In the genomic region with DNA sequence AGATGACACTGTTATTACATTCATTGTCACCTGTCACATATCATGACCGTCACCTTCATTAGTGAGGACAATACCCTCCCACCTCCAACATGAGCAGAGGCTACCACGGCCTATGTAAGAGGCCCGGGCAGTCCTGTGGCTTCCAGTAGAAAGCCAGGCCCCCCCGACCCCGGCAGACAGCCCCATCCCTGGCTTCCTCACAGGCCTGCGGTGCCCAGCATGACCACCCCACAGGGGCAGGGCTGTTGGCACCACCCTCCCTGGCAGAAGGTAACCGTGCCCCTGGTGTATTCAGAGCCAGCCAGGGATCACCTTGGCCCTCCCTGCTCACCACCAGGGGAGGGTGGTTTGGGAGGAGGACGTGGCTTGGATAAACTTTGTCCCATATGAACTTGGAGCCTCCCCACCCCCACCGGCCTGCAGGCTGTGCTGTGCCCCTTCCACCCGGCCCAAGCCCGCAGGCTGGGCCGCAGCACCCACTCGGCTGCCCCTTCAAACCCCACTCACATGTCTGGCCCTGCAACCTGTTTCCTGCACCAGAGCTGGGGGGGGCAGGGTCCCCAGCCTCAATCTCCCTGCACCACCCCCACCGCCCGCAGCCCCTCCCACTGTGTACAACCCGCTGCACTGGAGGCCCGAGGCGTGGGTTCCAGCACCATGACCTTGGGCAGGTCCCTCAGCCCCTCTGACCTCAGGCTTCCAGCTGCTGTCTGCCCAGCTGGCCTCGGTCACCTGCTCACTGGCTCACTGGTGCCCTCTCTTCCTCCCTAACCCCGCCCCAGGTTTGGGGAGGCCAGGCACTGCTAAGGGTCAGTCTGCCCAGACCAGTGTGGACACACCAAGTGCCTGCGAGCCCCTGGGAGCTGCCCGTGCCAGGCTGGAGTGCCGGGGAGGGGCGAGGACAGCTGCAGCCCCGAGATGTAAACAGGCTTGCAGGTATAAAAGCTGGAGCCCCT, we compare ENCODE assay signal across 1 cellular context.
TF ChIP-seq lines count a peak whose summit lies in the region.

No MANE protein-coding gene starts in this region.

TF ChIP-seq in HepG2, 621 proteins besides CTCF, POLR2A, EP300 and RAD21 (continued from another document and continues in another):
- TF ChIP-seq, protein P1, sequence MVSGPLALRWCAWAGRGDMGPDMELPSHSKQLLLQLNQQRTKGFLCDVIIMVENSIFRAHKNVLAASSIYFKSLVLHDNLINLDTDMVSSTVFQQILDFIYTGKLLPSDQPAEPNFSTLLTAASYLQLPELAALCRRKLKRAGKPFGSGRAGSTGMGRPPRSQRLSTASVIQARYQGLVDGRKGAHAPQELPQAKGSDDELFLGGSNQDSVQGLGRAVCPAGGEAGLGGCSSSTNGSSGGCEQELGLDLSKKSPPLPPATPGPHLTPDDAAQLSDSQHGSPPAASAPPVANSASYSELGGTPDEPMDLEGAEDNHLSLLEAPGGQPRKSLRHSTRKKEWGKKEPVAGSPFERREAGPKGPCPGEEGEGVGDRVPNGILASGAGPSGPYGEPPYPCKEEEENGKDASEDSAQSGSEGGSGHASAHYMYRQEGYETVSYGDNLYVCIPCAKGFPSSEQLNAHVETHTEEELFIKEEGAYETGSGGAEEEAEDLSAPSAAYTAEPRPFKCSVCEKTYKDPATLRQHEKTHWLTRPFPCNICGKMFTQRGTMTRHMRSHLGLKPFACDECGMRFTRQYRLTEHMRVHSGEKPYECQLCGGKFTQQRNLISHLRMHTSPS (CRISPR knock-in tag; IDR thresholded peaks at IDR 0.05; ENCODE audit: low read depth), result peak; percentile 77
- TF ChIP-seq ESRRA (CRISPR knock-in tag; IDR thresholded peaks at IDR 0.05; ENCODE audit: low read depth), result 0 out of 2 replicates have a peak, but pooled peaks have one; percentile 57
- no peak for TF ChIP-seq IRX3 (CRISPR knock-in tag; IDR thresholded peaks at IDR 0.05; ENCODE audit: borderline replicate concordance, low read depth)
- TF ChIP-seq POLR2G (IDR thresholded peaks at IDR 0.05; ENCODE audit: low read depth, low read length), result no peak
- TF ChIP-seq ZSCAN30 (CRISPR knock-in tag; IDR thresholded peaks at IDR 0.05), result no peak
- TF ChIP-seq ZNF678 (CRISPR knock-in tag; IDR thresholded peaks at IDR 0.05), result no peak
- no peak for TF ChIP-seq KLF11 (CRISPR knock-in tag; IDR thresholded peaks at IDR 0.05)
- TF ChIP-seq, protein P2, sequence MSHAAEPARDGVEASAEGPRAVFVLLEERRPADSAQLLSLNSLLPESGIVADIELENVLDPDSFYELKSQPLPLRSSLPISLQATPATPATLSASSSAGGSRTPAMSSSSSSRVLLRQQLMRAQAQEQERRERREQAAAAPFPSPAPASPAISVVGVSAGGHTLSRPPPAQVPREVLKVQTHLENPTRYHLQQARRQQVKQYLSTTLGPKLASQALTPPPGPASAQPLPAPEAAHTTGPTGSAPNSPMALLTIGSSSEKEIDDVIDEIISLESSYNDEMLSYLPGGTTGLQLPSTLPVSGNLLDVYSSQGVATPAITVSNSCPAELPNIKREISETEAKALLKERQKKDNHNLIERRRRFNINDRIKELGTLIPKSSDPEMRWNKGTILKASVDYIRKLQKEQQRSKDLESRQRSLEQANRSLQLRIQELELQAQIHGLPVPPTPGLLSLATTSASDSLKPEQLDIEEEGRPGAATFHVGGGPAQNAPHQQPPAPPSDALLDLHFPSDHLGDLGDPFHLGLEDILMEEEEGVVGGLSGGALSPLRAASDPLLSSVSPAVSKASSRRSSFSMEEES (CRISPR knock-in tag; IDR thresholded peaks at IDR 0.05), result no peak
- TF ChIP-seq, protein P3, sequence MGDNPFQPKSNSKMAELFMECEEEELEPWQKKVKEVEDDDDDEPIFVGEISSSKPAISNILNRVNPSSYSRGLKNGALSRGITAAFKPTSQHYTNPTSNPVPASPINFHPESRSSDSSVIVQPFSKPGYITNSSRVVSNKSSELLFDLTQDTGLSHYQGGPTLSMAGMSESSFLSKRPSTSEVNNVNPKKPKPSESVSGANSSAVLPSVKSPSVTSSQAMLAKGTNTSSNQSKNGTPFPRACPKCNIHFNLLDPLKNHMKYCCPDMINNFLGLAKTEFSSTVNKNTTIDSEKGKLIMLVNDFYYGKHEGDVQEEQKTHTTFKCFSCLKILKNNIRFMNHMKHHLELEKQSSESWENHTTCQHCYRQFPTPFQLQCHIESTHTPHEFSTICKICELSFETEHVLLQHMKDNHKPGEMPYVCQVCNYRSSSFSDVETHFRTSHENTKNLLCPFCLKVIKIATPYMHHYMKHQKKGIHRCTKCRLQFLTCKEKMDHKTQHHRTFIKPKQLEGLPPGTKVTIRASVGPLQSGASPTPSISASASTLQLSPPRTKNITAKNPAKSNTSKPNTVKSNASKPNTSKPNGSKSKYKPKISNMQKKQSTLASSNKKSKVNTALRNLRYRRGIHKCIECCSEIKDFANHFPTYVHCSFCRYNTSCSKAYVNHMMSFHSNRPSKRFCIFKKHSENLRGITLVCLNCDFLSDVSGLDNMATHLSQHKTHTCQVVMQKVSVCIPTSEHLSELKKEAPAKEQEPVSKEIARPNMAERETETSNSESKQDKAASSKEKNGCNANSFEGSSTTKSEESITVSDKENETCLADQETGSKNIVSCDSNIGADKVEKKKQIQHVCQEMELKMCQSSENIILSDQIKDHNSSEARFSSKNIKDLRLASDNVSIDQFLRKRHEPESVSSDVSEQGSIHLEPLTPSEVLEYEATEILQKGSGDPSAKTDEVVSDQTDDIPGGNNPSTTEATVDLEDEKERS (CRISPR knock-in tag; IDR thresholded peaks at IDR 0.05), result no peak
- TF ChIP-seq ZNF605 (CRISPR knock-in tag; IDR thresholded peaks at IDR 0.05), result peak; percentile 42; the same call in 1 of the 2 replicates
- no peak for TF ChIP-seq ZBTB38 (CRISPR knock-in tag; IDR thresholded peaks at IDR 0.05)
- TF ChIP-seq, protein P4, sequence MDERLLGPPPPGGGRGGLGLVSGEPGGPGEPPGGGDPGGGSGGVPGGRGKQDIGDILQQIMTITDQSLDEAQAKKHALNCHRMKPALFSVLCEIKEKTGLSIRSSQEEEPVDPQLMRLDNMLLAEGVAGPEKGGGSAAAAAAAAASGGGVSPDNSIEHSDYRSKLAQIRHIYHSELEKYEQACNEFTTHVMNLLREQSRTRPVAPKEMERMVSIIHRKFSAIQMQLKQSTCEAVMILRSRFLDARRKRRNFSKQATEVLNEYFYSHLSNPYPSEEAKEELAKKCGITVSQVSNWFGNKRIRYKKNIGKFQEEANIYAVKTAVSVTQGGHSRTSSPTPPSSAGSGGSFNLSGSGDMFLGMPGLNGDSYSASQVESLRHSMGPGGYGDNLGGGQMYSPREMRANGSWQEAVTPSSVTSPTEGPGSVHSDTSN (CRISPR knock-in tag; IDR thresholded peaks at IDR 0.05), result no peak
- TF ChIP-seq, protein P5, sequence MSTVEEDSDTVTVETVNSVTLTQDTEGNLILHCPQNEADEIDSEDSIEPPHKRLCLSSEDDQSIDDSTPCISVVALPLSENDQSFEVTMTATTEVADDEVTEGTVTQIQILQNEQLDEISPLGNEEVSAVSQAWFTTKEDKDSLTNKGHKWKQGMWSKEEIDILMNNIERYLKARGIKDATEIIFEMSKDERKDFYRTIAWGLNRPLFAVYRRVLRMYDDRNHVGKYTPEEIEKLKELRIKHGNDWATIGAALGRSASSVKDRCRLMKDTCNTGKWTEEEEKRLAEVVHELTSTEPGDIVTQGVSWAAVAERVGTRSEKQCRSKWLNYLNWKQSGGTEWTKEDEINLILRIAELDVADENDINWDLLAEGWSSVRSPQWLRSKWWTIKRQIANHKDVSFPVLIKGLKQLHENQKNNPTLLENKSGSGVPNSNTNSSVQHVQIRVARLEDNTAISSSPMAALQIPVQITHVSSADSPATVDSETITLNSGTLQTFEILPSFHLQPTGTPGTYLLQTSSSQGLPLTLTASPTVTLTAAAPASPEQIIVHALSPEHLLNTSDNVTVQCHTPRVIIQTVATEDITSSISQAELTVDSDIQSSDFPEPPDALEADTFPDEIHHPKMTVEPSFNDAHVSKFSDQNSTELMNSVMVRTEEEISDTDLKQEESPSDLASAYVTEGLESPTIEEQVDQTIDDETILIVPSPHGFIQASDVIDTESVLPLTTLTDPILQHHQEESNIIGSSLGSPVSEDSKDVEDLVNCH (CRISPR knock-in tag; IDR thresholded peaks at IDR 0.05), result no peak
- TF ChIP-seq ZNF564 (CRISPR knock-in tag; IDR thresholded peaks at IDR 0.05), result no peak
- TF ChIP-seq, protein P6, sequence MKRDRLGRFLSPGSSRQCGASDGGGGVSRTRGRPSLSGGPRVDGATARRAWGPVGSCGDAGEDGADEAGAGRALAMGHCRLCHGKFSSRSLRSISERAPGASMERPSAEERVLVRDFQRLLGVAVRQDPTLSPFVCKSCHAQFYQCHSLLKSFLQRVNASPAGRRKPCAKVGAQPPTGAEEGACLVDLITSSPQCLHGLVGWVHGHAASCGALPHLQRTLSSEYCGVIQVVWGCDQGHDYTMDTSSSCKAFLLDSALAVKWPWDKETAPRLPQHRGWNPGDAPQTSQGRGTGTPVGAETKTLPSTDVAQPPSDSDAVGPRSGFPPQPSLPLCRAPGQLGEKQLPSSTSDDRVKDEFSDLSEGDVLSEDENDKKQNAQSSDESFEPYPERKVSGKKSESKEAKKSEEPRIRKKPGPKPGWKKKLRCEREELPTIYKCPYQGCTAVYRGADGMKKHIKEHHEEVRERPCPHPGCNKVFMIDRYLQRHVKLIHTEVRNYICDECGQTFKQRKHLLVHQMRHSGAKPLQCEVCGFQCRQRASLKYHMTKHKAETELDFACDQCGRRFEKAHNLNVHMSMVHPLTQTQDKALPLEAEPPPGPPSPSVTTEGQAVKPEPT (CRISPR knock-in tag; IDR thresholded peaks at IDR 0.05; ENCODE audit: low read depth), result no peak
- TF ChIP-seq, protein P7, sequence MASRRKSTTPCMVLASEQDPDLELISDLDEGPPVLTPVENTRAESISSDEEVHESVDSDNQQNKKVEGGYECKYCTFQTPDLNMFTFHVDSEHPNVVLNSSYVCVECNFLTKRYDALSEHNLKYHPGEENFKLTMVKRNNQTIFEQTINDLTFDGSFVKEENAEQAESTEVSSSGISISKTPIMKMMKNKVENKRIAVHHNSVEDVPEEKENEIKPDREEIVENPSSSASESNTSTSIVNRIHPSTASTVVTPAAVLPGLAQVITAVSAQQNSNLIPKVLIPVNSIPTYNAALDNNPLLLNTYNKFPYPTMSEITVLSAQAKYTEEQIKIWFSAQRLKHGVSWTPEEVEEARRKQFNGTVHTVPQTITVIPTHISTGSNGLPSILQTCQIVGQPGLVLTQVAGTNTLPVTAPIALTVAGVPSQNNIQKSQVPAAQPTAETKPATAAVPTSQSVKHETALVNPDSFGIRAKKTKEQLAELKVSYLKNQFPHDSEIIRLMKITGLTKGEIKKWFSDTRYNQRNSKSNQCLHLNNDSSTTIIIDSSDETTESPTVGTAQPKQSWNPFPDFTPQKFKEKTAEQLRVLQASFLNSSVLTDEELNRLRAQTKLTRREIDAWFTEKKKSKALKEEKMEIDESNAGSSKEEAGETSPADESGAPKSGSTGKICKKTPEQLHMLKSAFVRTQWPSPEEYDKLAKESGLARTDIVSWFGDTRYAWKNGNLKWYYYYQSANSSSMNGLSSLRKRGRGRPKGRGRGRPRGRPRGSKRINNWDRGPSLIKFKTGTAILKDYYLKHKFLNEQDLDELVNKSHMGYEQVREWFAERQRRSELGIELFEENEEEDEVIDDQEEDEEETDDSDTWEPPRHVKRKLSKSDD (CRISPR knock-in tag; IDR thresholded peaks at IDR 0.05; ENCODE audit: low read depth), result no peak
- TF ChIP-seq HNRNPLL (IDR thresholded peaks at IDR 0.05; ENCODE audit: low read depth, low read length, poor library complexity, severe bottlenecking), result peak; percentile 12
- TF ChIP-seq SALL2 (CRISPR knock-in tag; IDR thresholded peaks at IDR 0.05), result no peak
- no peak for TF ChIP-seq GFI1 (CRISPR knock-in tag; IDR thresholded peaks at IDR 0.05; ENCODE audit: borderline replicate concordance)
- TF ChIP-seq, protein P8, sequence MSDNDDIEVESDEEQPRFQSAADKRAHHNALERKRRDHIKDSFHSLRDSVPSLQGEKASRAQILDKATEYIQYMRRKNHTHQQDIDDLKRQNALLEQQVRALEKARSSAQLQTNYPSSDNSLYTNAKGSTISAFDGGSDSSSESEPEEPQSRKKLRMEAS (IDR thresholded peaks at IDR 0.05), result no peak; the same call in none of the 2 replicates
- no peak for TF ChIP-seq ZSCAN21 (CRISPR knock-in tag; IDR thresholded peaks at IDR 0.05; ENCODE audit: borderline replicate concordance)
- TF ChIP-seq, protein P9, sequence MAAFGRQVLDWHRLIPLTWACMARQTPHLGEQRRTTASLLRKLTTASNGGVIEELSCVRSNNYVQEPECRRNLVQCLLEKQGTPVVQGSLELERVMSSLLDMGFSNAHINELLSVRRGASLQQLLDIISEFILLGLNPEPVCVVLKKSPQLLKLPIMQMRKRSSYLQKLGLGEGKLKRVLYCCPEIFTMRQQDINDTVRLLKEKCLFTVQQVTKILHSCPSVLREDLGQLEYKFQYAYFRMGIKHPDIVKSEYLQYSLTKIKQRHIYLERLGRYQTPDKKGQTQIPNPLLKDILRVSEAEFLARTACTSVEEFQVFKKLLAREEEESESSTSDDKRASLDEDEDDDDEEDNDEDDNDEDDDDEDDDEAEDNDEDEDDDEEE (CRISPR knock-in tag; IDR thresholded peaks at IDR 0.05), result peak; percentile 59; the same call in 1 of the 2 replicates
- 0 out of 2 replicates have a peak, but pooled peaks have one; percentile 24 for TF ChIP-seq MEF2D (CRISPR knock-in tag; IDR thresholded peaks at IDR 0.05)
- TF ChIP-seq ZNF180 (CRISPR knock-in tag; IDR thresholded peaks at IDR 0.05; ENCODE audit: borderline replicate concordance, low read depth), result no peak
- TF ChIP-seq NAIF1 (CRISPR knock-in tag; IDR thresholded peaks at IDR 0.05; ENCODE audit: borderline replicate concordance), result no peak
- TF ChIP-seq ZNF879 (CRISPR knock-in tag; IDR thresholded peaks at IDR 0.05), result no peak
- no peak for TF ChIP-seq ZNF382 (CRISPR knock-in tag; IDR thresholded peaks at IDR 0.05; ENCODE audit: borderline replicate concordance)
- TF ChIP-seq ZBTB7B (CRISPR knock-in tag; IDR thresholded peaks at IDR 0.05), result peak; percentile 40; the same call in 1 of the 2 replicates
- no peak for TF ChIP-seq KDM5B (CRISPR knock-in tag; IDR thresholded peaks at IDR 0.05; ENCODE audit: borderline replicate concordance)
- TF ChIP-seq, protein P10, sequence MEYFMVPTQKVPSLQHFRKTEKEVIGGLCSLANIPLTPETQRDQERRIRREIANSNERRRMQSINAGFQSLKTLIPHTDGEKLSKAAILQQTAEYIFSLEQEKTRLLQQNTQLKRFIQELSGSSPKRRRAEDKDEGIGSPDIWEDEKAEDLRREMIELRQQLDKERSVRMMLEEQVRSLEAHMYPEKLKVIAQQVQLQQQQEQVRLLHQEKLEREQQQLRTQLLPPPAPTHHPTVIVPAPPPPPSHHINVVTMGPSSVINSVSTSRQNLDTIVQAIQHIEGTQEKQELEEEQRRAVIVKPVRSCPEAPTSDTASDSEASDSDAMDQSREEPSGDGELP (IDR thresholded peaks at IDR 0.05; ENCODE audit: borderline replicate concordance, low read depth), result peak; percentile 92
- no peak for TF ChIP-seq SMYD3 (CRISPR knock-in tag; IDR thresholded peaks at IDR 0.05)
- TF ChIP-seq, protein P11, sequence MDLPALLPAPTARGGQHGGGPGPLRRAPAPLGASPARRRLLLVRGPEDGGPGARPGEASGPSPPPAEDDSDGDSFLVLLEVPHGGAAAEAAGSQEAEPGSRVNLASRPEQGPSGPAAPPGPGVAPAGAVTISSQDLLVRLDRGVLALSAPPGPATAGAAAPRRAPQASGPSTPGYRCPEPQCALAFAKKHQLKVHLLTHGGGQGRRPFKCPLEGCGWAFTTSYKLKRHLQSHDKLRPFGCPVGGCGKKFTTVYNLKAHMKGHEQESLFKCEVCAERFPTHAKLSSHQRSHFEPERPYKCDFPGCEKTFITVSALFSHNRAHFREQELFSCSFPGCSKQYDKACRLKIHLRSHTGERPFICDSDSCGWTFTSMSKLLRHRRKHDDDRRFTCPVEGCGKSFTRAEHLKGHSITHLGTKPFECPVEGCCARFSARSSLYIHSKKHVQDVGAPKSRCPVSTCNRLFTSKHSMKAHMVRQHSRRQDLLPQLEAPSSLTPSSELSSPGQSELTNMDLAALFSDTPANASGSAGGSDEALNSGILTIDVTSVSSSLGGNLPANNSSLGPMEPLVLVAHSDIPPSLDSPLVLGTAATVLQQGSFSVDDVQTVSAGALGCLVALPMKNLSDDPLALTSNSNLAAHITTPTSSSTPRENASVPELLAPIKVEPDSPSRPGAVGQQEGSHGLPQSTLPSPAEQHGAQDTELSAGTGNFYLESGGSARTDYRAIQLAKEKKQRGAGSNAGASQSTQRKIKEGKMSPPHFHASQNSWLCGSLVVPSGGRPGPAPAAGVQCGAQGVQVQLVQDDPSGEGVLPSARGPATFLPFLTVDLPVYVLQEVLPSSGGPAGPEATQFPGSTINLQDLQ (CRISPR knock-in tag; IDR thresholded peaks at IDR 0.05), result no peak
